Comparison of ENCODE assay signal across 9 cellular contexts in the genomic region with DNA sequence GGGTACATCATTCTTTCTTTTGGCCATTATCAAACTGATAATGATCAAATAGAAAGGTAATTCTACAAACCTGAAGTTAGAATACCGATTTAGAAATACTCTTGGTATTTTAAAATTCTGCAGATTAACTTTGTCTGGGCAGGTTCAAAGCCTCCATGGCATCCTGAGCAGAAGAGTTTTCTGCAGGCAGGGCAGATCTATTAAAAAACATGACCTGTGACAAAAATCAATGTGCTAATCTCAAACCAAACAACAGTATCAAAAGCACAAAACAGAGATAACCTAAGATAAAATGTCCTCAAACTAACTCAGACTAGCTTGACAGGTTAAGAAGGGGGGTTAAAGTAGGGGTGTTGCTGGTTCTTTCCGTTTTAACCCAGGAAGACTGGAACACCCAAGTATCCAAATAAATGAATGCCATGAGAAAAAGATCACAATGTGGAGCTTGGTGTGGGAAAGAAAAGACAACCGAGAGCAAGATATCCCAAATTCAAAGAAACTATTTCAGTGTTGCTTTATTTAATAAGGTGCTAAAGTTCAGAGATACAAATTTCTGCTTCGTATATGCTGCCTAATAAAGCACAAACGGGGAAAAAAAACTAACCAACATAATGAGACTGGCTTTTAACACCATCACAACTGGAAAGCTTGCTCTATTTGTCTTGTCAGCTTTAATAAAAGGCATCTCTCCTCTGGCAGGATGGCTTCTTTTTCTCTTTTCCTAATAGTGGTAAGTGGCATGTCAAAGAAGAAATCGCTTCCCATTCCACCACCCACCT. TPM values are rescaled to one million over a fixed set of nuclear protein-coding genes. Genes with fewer than 3 reads are reported as not detected.
DNase-seq lines count a peak whose midpoint lies in the region; ATAC-seq, FAIRE-seq and TF ChIP-seq lines count a peak whose summit lies in the region.
"Had no signal": no experiment of that assay in that cellular context is flagged by ENCODE, and none has a peak within 500 bp of the region (broad histone marks: within the 10 kb centered on the region; RNA-seq: fewer than 3 reads in every experiment).

No MANE protein-coding gene starts in this region.

- H3K4me3 Mint-ChIP-seq in activated CD4-positive, alpha-beta T cell treated with anti-CD3 and anti-CD28 coated beads for 36 hours = no peak overlapping the region
- H3K4me3 Mint-ChIP-seq: stimulated activated naive CD8-positive, alpha-beta T cell treated with anti-CD3 and anti-CD28 coated beads, Interleukin-15, Interleukin-2, amounts not matched to agents 100 ng/mL and 50 ng/mL, for 24 hours had no signal

- H3K4me3 ChIP-seq in brain microvascular endothelial cell (ENCODE audit: low read depth, low read length) (peak overlapping the region; percentile 88), kidney (ENCODE audit: low read length in 2 of 2) (peak overlapping the region; percentile 61 to 83), testis (peak overlapping the region; percentile 62 to 71)

- H3K27ac Mint-ChIP-seq in activated CD4-positive, alpha-beta T cell treated with anti-CD3 and anti-CD28 coated beads for 36 hours = no peak overlapping the region
- H3K27ac Mint-ChIP-seq: stimulated activated naive CD8-positive, alpha-beta T cell treated with anti-CD3 and anti-CD28 coated beads, Interleukin-15, Interleukin-2, amounts not matched to agents 100 ng/mL and 50 ng/mL, for 24 hours had no signal

- H3K4me1 Mint-ChIP-seq in activated CD4-positive, alpha-beta T cell treated with anti-CD3 and anti-CD28 coated beads for 36 hours = peaks cover 27% of the 10 kb centered on the region

- no peaks in the 10 kb centered on the region for H3K36me3 Mint-ChIP-seq in activated CD4-positive, alpha-beta T cell treated with anti-CD3 and anti-CD28 coated beads for 36 hours (ENCODE audit: low read depth)

- in situ Hi-C loops in brain microvascular endothelial cell (cut with HindIII; ENCODE audit: low pct_ligation_motif_present, low sequenced_read_pairs) = no loop called here

- H3K27me3 Mint-ChIP-seq in activated CD4-positive, alpha-beta T cell treated with anti-CD3 and anti-CD28 coated beads for 36 hours = peaks cover 54% of the 10 kb centered on the region

- intact Hi-C loops in kidney (cut with DNase I) (no loop called here), testis (cut with DNase I; ENCODE audit: low total_unique reads) (no loop called here), posterior vena cava (cut with DNase I) (no loop called here)
- intact Hi-C loops in activated CD4-positive, alpha-beta T cell treated with anti-CD3 and anti-CD28 coated beads for 36 hours (cut with DNase I, micrococcal nuclease) = no loop called here

- TF ChIP-seq CTCF in brain microvascular endothelial cell (IDR thresholded peaks at IDR 0.05; ENCODE audit: low read depth, low read length, missing control alignments) = no peak
- TF ChIP-seq CTCF in kidney (IDR thresholded peaks at IDR 0.05; ENCODE audit: borderline replicate concordance, extremely low read depth, insufficient read depth) = no peak
- no peak for TF ChIP-seq CTCF in testis (IDR thresholded peaks at IDR 0.05)

- CTCF ChIA-PET in activated CD4-positive, alpha-beta T cell treated with anti-CD3 and anti-CD28 coated beads for 36 hours (lab: Charles Lee) = no interaction called here

- no peaks in the 10 kb centered on the region for H3K36me3 ChIP-seq in brain microvascular endothelial cell (replicated peaks)
- no peaks in the 10 kb centered on the region for H3K36me3 ChIP-seq in kidney (ENCODE audit: control insufficient read depth in 1 of 2, insufficient read depth in 2 of 2, low read length in 2 of 2)
- no peaks in the 10 kb centered on the region for H3K36me3 ChIP-seq in testis (ENCODE audit: low read depth, missing control alignments)

- H3K9ac ChIP-seq in kidney (ENCODE audit: low read length in 2 of 2) = peak overlapping the region in 1 of 2 donors; percentile 75

- DNase-seq in HuH-7.5 (ENCODE audit: low spot score) (peak; percentile 57), brain microvascular endothelial cell (peak; percentile 11), kidney (no peak), testis (no peak), posterior vena cava (ENCODE audit: low spot score) (no peak)
- DNase-seq in activated CD4-positive, alpha-beta T cell treated with anti-CD3 and anti-CD28 coated beads for 36 hours = no peak
- DNase-seq: MM.1S had no signal

- no peak for TF ChIP-seq POLR2A in testis (IDR thresholded peaks at IDR 0.05)

- H3K27me3 ChIP-seq in brain microvascular endothelial cell (replicated peaks) (no peaks in the 10 kb centered on the region), testis (no peaks in the 10 kb centered on the region)

- no peak for FAIRE-seq in kidney (lab: Jason Lieb, UNC)

- no peak overlapping the region for H3K27ac ChIP-seq in brain microvascular endothelial cell
- peak overlapping the region in 1 of 2 donors; percentile 72 for H3K27ac ChIP-seq in kidney (ENCODE audit: low read depth in 2 of 2, low read length in 2 of 2)
- peak overlapping the region; percentile 58 to 75 for H3K27ac ChIP-seq in testis

- ATAC-seq in activated CD4-positive, alpha-beta T cell treated with anti-CD3 and anti-CD28 coated beads for 36 hours = no peak
- ATAC-seq in GM21526 (IDR thresholded peaks at IDR 0.05; ENCODE audit: low FRiP score, unreplicated experiment) = no peak

- 16 to 36% methylated on average over 6 of the region's 6 CpGs for WGBS in testis, 2 donors

- H3K4me1 ChIP-seq in kidney (ENCODE audit: control insufficient read depth in 1 of 2, insufficient read depth in 1 of 2, low read depth in 1 of 2, low read length in 2 of 2) = peaks cover 0 to 14% of the 10 kb centered on the region in 2 donors
- peaks cover 12% of the 10 kb centered on the region for H3K4me1 ChIP-seq in testis

- POLR2A ChIA-PET in activated CD4-positive, alpha-beta T cell treated with anti-CD3 and anti-CD28 coated beads for 36 hours (lab: Charles Lee) = no interaction called here

- H3K9me3 Mint-ChIP-seq in activated CD4-positive, alpha-beta T cell treated with anti-CD3 and anti-CD28 coated beads for 36 hours (ENCODE audit: low read depth) = no peaks in the 10 kb centered on the region
- H3K9me3 Mint-ChIP-seq: stimulated activated naive CD8-positive, alpha-beta T cell treated with anti-CD3 and anti-CD28 coated beads, Interleukin-15, Interleukin-2, amounts not matched to agents 100 ng/mL and 50 ng/mL, for 24 hours had no signal

- no peaks in the 10 kb centered on the region for H3K9me3 ChIP-seq in kidney (ENCODE audit: control insufficient read depth in 1 of 2, low read length in 2 of 2)
- H3K9me3 ChIP-seq in testis = no peaks in the 10 kb centered on the region

RNA-seq across cellular contexts. Expression of gene EFNA5, which starts 2.4 kb away (rescaled TPM):
- total RNA-seq in kidney (54.4 TPM), testis (1 to 10 TPM; 3.5 to 5.4 TPM), posterior vena cava (10 to 100 TPM in 1 of 2 donors, 1 to 10 TPM in 1; 4.2 to 10.2 TPM)
- polyA plus RNA-seq in kidney (ENCODE audit: insufficient read depth, low read depth, low replicate concordance) (5.9 TPM), testis (ENCODE audit: insufficient read depth, low read depth, low replicate concordance) (2.6 TPM)
- not detected for total RNA-seq in activated CD4-positive, alpha-beta T cell treated with anti-CD3 and anti-CD28 coated beads for 36 hours

Comparison
In these comparisons a context has a peak if more than half of its experiments do, and no peak if none do; other contexts are left out.
1. DNase-seq: peak in HuH-7.5 (single experiment) and brain microvascular endothelial cell (single experiment); none in kidney (single experiment), testis (single experiment), activated CD4-positive, alpha-beta T cell treated with anti-CD3 and anti-CD28 coated beads for 36 hours (single experiment) and posterior vena cava (single experiment).
2. RNA of gene EFNA5, which starts 2.4 kb away (total RNA-seq): 54.4 TPM in kidney (single experiment), 4.2 to 10.2 TPM in posterior vena cava and 3.5 to 5.4 TPM in testis; not detected in activated CD4-positive, alpha-beta T cell treated with anti-CD3 and anti-CD28 coated beads for 36 hours; every median in the first group is over 4 times any median in the second.
3. Peak in every context shown above with its lines, with median percentiles within 50 percentile points of each other: H3K4me3 ChIP-seq.